In genomic region chr18:60413944-60414547, GRCh38 we compare ENCODE assay signal across 10 cellular contexts. TPM values are rescaled to one million over a fixed set of nuclear protein-coding genes. Genes with fewer than 3 reads are reported as not detected.
DNase-seq lines count a peak whose midpoint lies in the region; ATAC-seq and TF ChIP-seq lines count a peak whose summit lies in the region.
"Had no signal": no experiment of that assay in that cellular context is flagged by ENCODE, and none has a peak within 500 bp of the region (broad histone marks: within the 10 kb centered on the region; RNA-seq: fewer than 3 reads in every experiment).

No MANE protein-coding gene starts in this region.

- ATAC-seq in IMR-90 (ENCODE audit: low read depth), result 0 out of 2 replicates have a peak, but pooled peaks have one; percentile 54
- ATAC-seq in activated naive CD8-positive, alpha-beta T cell treated with anti-CD3 and anti-CD28 coated beads, Interleukin-2, amount 50 U/mL, for 24 hours, result no peak
- ATAC-seq in GM18873 (IDR thresholded peaks at IDR 0.05; ENCODE audit: low FRiP score, unreplicated experiment), result no peak

- no peak overlapping the region for H3K27ac ChIP-seq in IMR-90 (ENCODE audit: insufficient read depth, low read length)

- H2BK120ac ChIP-seq in IMR-90 (ENCODE audit: low read depth, low read length), result no peak overlapping the region

- CTCF ChIA-PET in IMR-90 (lab: Yijun Ruan, JAX), result interaction anchor here (0.6 to 2.3 kb wide), 3 partner anchors 41 to 418 kb away, joined by 3 to 15 read pairs (median 3); no protein-coding TSS in a partner anchor

- no peak overlapping the region for H3K14ac ChIP-seq in IMR-90 (replicated peaks; ENCODE audit: low read depth, low read length)

- H3K23ac ChIP-seq in IMR-90 (ENCODE audit: low read depth, low read length), result no peak overlapping the region

- H4K20me1 ChIP-seq in IMR-90 (ENCODE audit: insufficient read depth, low read length), result no peaks in the 10 kb centered on the region

- no peak overlapping the region for H2AFZ ChIP-seq in IMR-90 (replicated peaks; ENCODE audit: low read length, poor library complexity)

- 80% methylated on average over 1 of the region's 3 CpGs; no CpG with 5 or more reads in 1 of the 2 experiments for WGBS in IMR-90 (ENCODE audit: extremely low coverage in 2 of 2, insufficient read length in 1 of 2), 2 experiments

- H2BK20ac ChIP-seq in IMR-90 (ENCODE audit: low read depth, low read length), result no peak overlapping the region

- H3K4me3 ChIP-seq in IMR-90 (ENCODE audit: insufficient read depth, low read depth, low read length) (no peak overlapping the region), epithelial cell of esophagus (ENCODE audit: low read length) (no peak overlapping the region)

- TF ChIP-seq POLR2A in IMR-90 (IDR thresholded peaks at IDR 0.05; ENCODE audit: low read depth, low read length), result no peak

- DNase-seq in stimulated activated CD4-positive, alpha-beta T cell treated with anti-CD3 and anti-CD28 coated beads, Interleukin-15, amount 100 ng/mL, for 24 hours, result peak; percentile 4
- no peak for DNase-seq in stimulated activated CD4-positive, alpha-beta T cell treated with anti-CD3 and anti-CD28 coated beads, Interleukin-4, amount 100 ng/mL, for 1 hour
- DNase-seq in IMR-90 (peak; percentile 7), epithelial cell of esophagus (ENCODE audit: low read depth) (peak; percentile 46), head of caudate nucleus (no peak)
- DNase-seq in activated naive CD8-positive, alpha-beta T cell treated with anti-CD3 and anti-CD28 coated beads, Interleukin-2, amount 50 U/mL, for 24 hours, result no peak
- no peak for DNase-seq in stimulated activated CD8-positive, alpha-beta memory T cell treated with anti-CD3 and anti-CD28 coated beads, Interleukin-4, amount 100 ng/mL, for 48 hours
- DNase-seq: central memory CD4-positive, alpha-beta T cell; Right ventricle myocardium superior had no signal

- H2BK5ac ChIP-seq in IMR-90 (ENCODE audit: low read depth, low read length, poor library complexity, severe bottlenecking), result no peak overlapping the region

- H3K9me3 Mint-ChIP-seq in activated naive CD8-positive, alpha-beta T cell treated with anti-CD3 and anti-CD28 coated beads, Interleukin-2, amount 50 U/mL, for 24 hours, result no peaks in the 10 kb centered on the region

- H3K27me3 ChIP-seq in IMR-90 (ENCODE audit: control insufficient read depth, insufficient read depth, low read length), result no peaks in the 10 kb centered on the region

- H4K5ac ChIP-seq in IMR-90 (ENCODE audit: low read depth, low read length), result no peak overlapping the region

- dilution Hi-C loops in IMR-90 (cut with HindIII; ENCODE audit: low sequenced_read_pairs, unreplicated experiment), result no loop called here

- POLR2A ChIA-PET in IMR-90 (lab: Charles Lee; ENCODE audit: unreplicated experiment), result no interaction called here

- in situ Hi-C loops in IMR-90 (cut with MboI; ENCODE audit: low sequenced_read_pairs), result loop anchor here (5.0 to 25.0 kb wide), 2 partner anchors 422 to 577 kb away; no protein-coding TSS in a partner anchor

- H3K9me3 ChIP-seq in IMR-90 (ENCODE audit: control insufficient read depth, insufficient read depth, low read length), result no peaks in the 10 kb centered on the region

- no peak overlapping the region for H3K9ac ChIP-seq in IMR-90 (ENCODE audit: low read depth, low read length)

- H4K8ac ChIP-seq in IMR-90 (ENCODE audit: low read depth in 2 of 2, low read length in 2 of 2), result no peak overlapping the region

- no peak overlapping the region for H2AK9ac ChIP-seq in IMR-90 (replicated peaks; ENCODE audit: low read depth, low read length, poor library complexity)

- no peaks in the 10 kb centered on the region for H3K79me1 ChIP-seq in IMR-90 (ENCODE audit: low read depth in 1 of 2, low read length in 2 of 2)

- H3K4me3 Mint-ChIP-seq in activated naive CD8-positive, alpha-beta T cell treated with anti-CD3 and anti-CD28 coated beads, Interleukin-2, amount 50 U/mL, for 24 hours, result no peak overlapping the region

- no TSS peak for BruUV-seq in IMR-90 (replicated peaks; lab: Mats Ljungman, UMichigan)

- peak; percentile 45 for TF ChIP-seq CTCF in IMR-90 (conservative IDR thresholded peaks at IDR 0.05; ENCODE audit: low read depth, low read length)
- TF ChIP-seq CTCF in epithelial cell of esophagus (IDR thresholded peaks at IDR 0.05; ENCODE audit: insufficient read depth, low read depth, low read length, missing control alignments), result peak; percentile 82

- H4K91ac ChIP-seq in IMR-90 (ENCODE audit: insufficient read depth, low read depth, low read length), result no peak overlapping the region

- TF ChIP-seq RAD21 in IMR-90 (IDR thresholded peaks at IDR 0.05; ENCODE audit: low read length), result peak; percentile 43; the same call in 1 of the 2 replicates

- H3K27ac Mint-ChIP-seq in activated naive CD8-positive, alpha-beta T cell treated with anti-CD3 and anti-CD28 coated beads, Interleukin-2, amount 50 U/mL, for 24 hours, result no peak overlapping the region

- no peak overlapping the region for H2BK15ac ChIP-seq in IMR-90 (ENCODE audit: low read depth, low read length)

- intact Hi-C loops in IMR-90 (cut with micrococcal nuclease) (loop anchor here (1.0 kb wide), 1 partner anchor 418 kb away; no protein-coding TSS in a partner anchor), head of caudate nucleus (cut with DNase I) (no loop called here)

- H2AK5ac ChIP-seq in IMR-90 (ENCODE audit: low read depth, low read length), result no peak overlapping the region

- H3K36me3 ChIP-seq in IMR-90 (ENCODE audit: control insufficient read depth, insufficient read depth, low read length), result no peaks in the 10 kb centered on the region

- H3K4ac ChIP-seq in IMR-90 (ENCODE audit: low read depth, low read length), result no peak overlapping the region

- H3K4me1 Mint-ChIP-seq in activated naive CD8-positive, alpha-beta T cell treated with anti-CD3 and anti-CD28 coated beads, Interleukin-2, amount 50 U/mL, for 24 hours, result no peaks in the 10 kb centered on the region

- no peak overlapping the region for H3K56ac ChIP-seq in IMR-90 (ENCODE audit: extremely low read depth, insufficient read depth, low read length)

- no peak overlapping the region for H3K4me2 ChIP-seq in IMR-90 (ENCODE audit: low read depth, low read length)

- H3K18ac ChIP-seq in IMR-90 (ENCODE audit: low read depth, low read length), result no peak overlapping the region

- H3K4me1 ChIP-seq in IMR-90 (ENCODE audit: control insufficient read depth, insufficient read depth, low read length), result no peaks in the 10 kb centered on the region

- no peaks in the 10 kb centered on the region for H3K36me3 Mint-ChIP-seq in activated naive CD8-positive, alpha-beta T cell treated with anti-CD3 and anti-CD28 coated beads, Interleukin-2, amount 50 U/mL, for 24 hours (ENCODE audit: low read depth)

- no peaks in the 10 kb centered on the region for H3K9me1 ChIP-seq in IMR-90 (ENCODE audit: insufficient read depth, low read length)

- peaks cover 2% of the 10 kb centered on the region for H3K27me3 Mint-ChIP-seq in activated naive CD8-positive, alpha-beta T cell treated with anti-CD3 and anti-CD28 coated beads, Interleukin-2, amount 50 U/mL, for 24 hours

TF ChIP-seq in IMR-90, 13 proteins besides CTCF, POLR2A, EP300 and RAD21:
- TF ChIP-seq USF2 (IDR thresholded peaks at IDR 0.05; ENCODE audit: low read depth, low read length), result no peak
- peak; percentile 49 for TF ChIP-seq SMC3 (IDR thresholded peaks at IDR 0.05; ENCODE audit: low read depth, low read length)

RNA-seq across cellular contexts. Expression of gene MC4R, which starts 41.5 kb away (rescaled TPM):
- total RNA-seq in IMR-90 (2012; rRNA removed), result 0.18 and 0.28 TPM in 2 replicates
- 0.09 and 0.14 TPM in 2 replicates for polyA plus RNA-seq in IMR-90 (2012; rRNA removed)
- 0.02 and 0.08 TPM in 2 replicates for polyA plus RNA-seq in IMR-90 (2012; cell fraction: cytosol; rRNA removed)
- polyA plus RNA-seq in IMR-90 (2012; cell fraction: nucleus; rRNA removed; ENCODE audit: low replicate concordance), result not detected in 2 replicates
- total RNA-seq: Right ventricle myocardium superior had no signal

Comparison
In these comparisons a context has a peak if more than half of its experiments do, and no peak if none do; other contexts are left out.
1. DNase-seq: peak in stimulated activated CD4-positive, alpha-beta T cell treated with anti-CD3 and anti-CD28 coated beads, Interleukin-15, amount 100 ng/mL, for 24 hours (single experiment), IMR-90 (single experiment) and epithelial cell of esophagus (single experiment); none in stimulated activated CD4-positive, alpha-beta T cell treated with anti-CD3 and anti-CD28 coated beads, Interleukin-4, amount 100 ng/mL, for 1 hour (single experiment), activated naive CD8-positive, alpha-beta T cell treated with anti-CD3 and anti-CD28 coated beads, Interleukin-2, amount 50 U/mL, for 24 hours (single experiment), stimulated activated CD8-positive, alpha-beta memory T cell treated with anti-CD3 and anti-CD28 coated beads, Interleukin-4, amount 100 ng/mL, for 48 hours (single experiment) and head of caudate nucleus (0 of 42).